Comparison of ENCODE assay signal across 14 cellular contexts in genomic region chr16:27407158-27407557, GRCh38. TPM values are rescaled to one million over a fixed set of nuclear protein-coding genes. Genes with fewer than 3 reads are reported as not detected.
DNase-seq lines count a peak whose midpoint lies in the region; ATAC-seq and TF ChIP-seq lines count a peak whose summit lies in the region.
"Had no signal": no experiment of that assay in that cellular context is flagged by ENCODE, and none has a peak within 500 bp of the region (broad histone marks: within the 10 kb centered on the region; RNA-seq: fewer than 3 reads in every experiment).

No MANE protein-coding gene starts in this region.

- H3K9me2 ChIP-seq in GM23248 (ENCODE audit: insufficient read depth), result no peaks in the 10 kb centered on the region

- H3K4me1 ChIP-seq in CD8-positive, alpha-beta T cell (ENCODE audit: insufficient read depth, low read length), result peaks cover 63% of the 10 kb centered on the region
- H3K4me1 ChIP-seq in GM23248 (ENCODE audit: insufficient read depth), result peaks cover 21% of the 10 kb centered on the region
- H3K4me1 ChIP-seq in naive thymus-derived CD4-positive, alpha-beta T cell (ENCODE audit: control insufficient read depth in 2 of 2, insufficient read depth in 2 of 2, low read length in 2 of 2), result peaks cover 56 to 57% of the 10 kb centered on the region in 2 donors
- H3K4me1 ChIP-seq: parathyroid adenoma had no signal

- no peaks in the 10 kb centered on the region for H3K27me3 Mint-ChIP-seq in CD8-positive, alpha-beta T cell (ENCODE audit: low read depth)
- no peaks in the 10 kb centered on the region for H3K27me3 Mint-ChIP-seq in activated T-helper 1 cell treated with anti-CD3 and anti-CD28 coated beads, Interleukin-12 subunit alpha, Interleukin-12 subunit beta, Interleukin-2, Interleukin-4 antibody, amounts not matched to agents 30 ng/mL and 10 ng/mL and 1 ng/mL, durations not matched to agents 14 hours and 24 hours and 36 hours (ENCODE audit: insufficient read depth)
- no peaks in the 10 kb centered on the region for H3K27me3 Mint-ChIP-seq in naive thymus-derived CD4-positive, alpha-beta T cell

- in situ Hi-C loops in GM23248 (cut with MboI), result no loop called here

- peak; percentile 19 for ATAC-seq in CD8-positive, alpha-beta T cell
- ATAC-seq in naive thymus-derived CD4-positive, alpha-beta T cell, result peak; percentile 53
- no peak for ATAC-seq in omental fat pad (ENCODE audit: low FRiP score)
- ATAC-seq: WTC11 had no signal

- WGBS in GM23248 (ENCODE audit: low coverage in 1 of 2, low lambda C conversion rate in 2 of 2, missing lambda C conversion rate in 2 of 2), 2 experiments, result 96 to 97% methylated on average over 4 of the region's 4 CpGs

- peaks cover 6% of the 10 kb centered on the region for H3K36me3 ChIP-seq in CD8-positive, alpha-beta T cell (ENCODE audit: insufficient read depth, low read length)
- H3K36me3 ChIP-seq in GM23248 (ENCODE audit: low read depth), result no peaks in the 10 kb centered on the region
- H3K36me3 ChIP-seq in naive thymus-derived CD4-positive, alpha-beta T cell (ENCODE audit: control insufficient read depth in 2 of 3, insufficient read depth in 3 of 3, low read length in 3 of 3), result peaks cover 0 to 6% (median 0%) of the 10 kb centered on the region in 3 experiments
- H3K36me3 ChIP-seq in WERI-Rb-1, result no peaks in the 10 kb centered on the region

- DNase-seq in CD8-positive, alpha-beta T cell, result no peak
- DNase-seq in GM23248 (no peak), NCI-H2227 (lab: John Stamatoyannopoulos, UW; ENCODE audit: unreplicated experiment) (no peak), omental fat pad (ENCODE audit: low spot score) (no peak), WERI-Rb-1 (no peak)
- DNase-seq in activated T-helper 1 cell treated with anti-CD3 and anti-CD28 coated beads, Interleukin-12 subunit alpha, Interleukin-12 subunit beta, Interleukin-2, Interleukin-4 antibody, amounts not matched to agents 30 ng/mL and 10 ng/mL and 1 ng/mL, durations not matched to agents 14 hours and 24 hours and 36 hours (ENCODE audit: low spot score), result no peak
- DNase-seq in naive thymus-derived CD4-positive, alpha-beta T cell, result peak in 6 of 9 donors; percentile 36 to 63 (median 57)
- DNase-seq in activated CD8-positive, alpha-beta memory T cell treated with anti-CD3 and anti-CD28 coated beads, Interleukin-2, amount 50 U/mL, for 4 hours, result no peak
- DNase-seq: DMS79 treated with DMSO at 0.1 percent for 48 hours, hypothalamus, NCI-H1930, NCI-H526 had no signal

- intact Hi-C loops in CD8-positive, alpha-beta T cell (cut with DNase I, micrococcal nuclease), result no loop called here
- intact Hi-C loops in activated T-helper 1 cell treated with anti-CD3 and anti-CD28 coated beads, Interleukin-12 subunit alpha, Interleukin-12 subunit beta, Interleukin-2, Interleukin-4 antibody, amounts not matched to agents 30 ng/mL and 10 ng/mL and 1 ng/mL, durations not matched to agents 14 hours and 24 hours and 36 hours (cut with micrococcal nuclease), result loop anchor here (5.0 kb wide), 1 partner anchor 155 kb away; no protein-coding TSS in a partner anchor
- intact Hi-C loops in naive thymus-derived CD4-positive, alpha-beta T cell (cut with micrococcal nuclease), result loop anchor here (1.0 to 2.0 kb wide), 3 partner anchors 8 to 50 kb away; no protein-coding TSS in a partner anchor

- H2AFZ ChIP-seq in GM23248, result no peak overlapping the region
- H2AFZ ChIP-seq: parathyroid adenoma had no signal

- peak overlapping the region; percentile 44; the same call in 1 of the 2 replicates for H3K9ac ChIP-seq in GM23248
- H3K9ac ChIP-seq: parathyroid adenoma had no signal

- peaks cover 13% of the 10 kb centered on the region; the same call in 1 of the 2 replicates for H3F3A ChIP-seq in GM23248 (ENCODE audit: insufficient read depth)

- peaks cover 6% of the 10 kb centered on the region for H3K9me3 Mint-ChIP-seq in CD8-positive, alpha-beta T cell
- H3K9me3 Mint-ChIP-seq in activated T-helper 1 cell treated with anti-CD3 and anti-CD28 coated beads, Interleukin-12 subunit alpha, Interleukin-12 subunit beta, Interleukin-2, Interleukin-4 antibody, amounts not matched to agents 30 ng/mL and 10 ng/mL and 1 ng/mL, durations not matched to agents 14 hours and 24 hours and 36 hours, result peaks cover 6% of the 10 kb centered on the region
- H3K9me3 Mint-ChIP-seq in naive thymus-derived CD4-positive, alpha-beta T cell, result peaks cover 0 to 7% (median 4%) of the 10 kb centered on the region in 11 donors

- H3K27ac ChIP-seq in CD8-positive, alpha-beta T cell (ENCODE audit: low read depth, low read length), result peak overlapping the region; percentile 9
- H3K27ac ChIP-seq in GM23248 (peak overlapping the region; percentile 78), WERI-Rb-1 (no peak overlapping the region)
- peak overlapping the region; percentile 91 for H3K27ac ChIP-seq in naive thymus-derived CD4-positive, alpha-beta T cell (ENCODE audit: low read depth, low read length)
- H3K27ac ChIP-seq: parathyroid adenoma had no signal

- TF ChIP-seq CTCF in CD8-positive, alpha-beta T cell (IDR thresholded peaks at IDR 0.05), result no peak
- TF ChIP-seq CTCF in omental fat pad (IDR thresholded peaks at IDR 0.05) (no peak), WERI-Rb-1 (IDR thresholded peaks at IDR 0.05; ENCODE audit: low read depth, low read length) (no peak)

- peak overlapping the region; percentile 91 for H3K27ac Mint-ChIP-seq in CD8-positive, alpha-beta T cell
- peak overlapping the region; percentile 100 for H3K27ac Mint-ChIP-seq in activated T-helper 1 cell treated with anti-CD3 and anti-CD28 coated beads, Interleukin-12 subunit alpha, Interleukin-12 subunit beta, Interleukin-2, Interleukin-4 antibody, amounts not matched to agents 30 ng/mL and 10 ng/mL and 1 ng/mL, durations not matched to agents 14 hours and 24 hours and 36 hours
- peak overlapping the region; percentile 88 to 99 (median 97) for H3K27ac Mint-ChIP-seq in naive thymus-derived CD4-positive, alpha-beta T cell
- H3K27ac Mint-ChIP-seq: WTC11 had no signal

- no peaks in the 10 kb centered on the region for H4K20me1 ChIP-seq in GM23248 (ENCODE audit: insufficient read depth)

- no peaks in the 10 kb centered on the region for H3K79me2 ChIP-seq in GM23248 (ENCODE audit: insufficient read depth)
- H3K79me2 ChIP-seq: parathyroid adenoma had no signal

- peak overlapping the region; percentile 42 for H3K4me3 ChIP-seq in CD8-positive, alpha-beta T cell (ENCODE audit: low read depth, low read length)
- H3K4me3 ChIP-seq in GM23248 (no peak overlapping the region), WERI-Rb-1 (ENCODE audit: low read depth, low read length) (no peak overlapping the region)
- H3K4me3 ChIP-seq in naive thymus-derived CD4-positive, alpha-beta T cell (ENCODE audit: low read length), result peak overlapping the region; percentile 45

- H3K4me1 Mint-ChIP-seq in CD8-positive, alpha-beta T cell (ENCODE audit: low read depth), result peaks cover 82% of the 10 kb centered on the region
- H3K4me1 Mint-ChIP-seq in activated T-helper 1 cell treated with anti-CD3 and anti-CD28 coated beads, Interleukin-12 subunit alpha, Interleukin-12 subunit beta, Interleukin-2, Interleukin-4 antibody, amounts not matched to agents 30 ng/mL and 10 ng/mL and 1 ng/mL, durations not matched to agents 14 hours and 24 hours and 36 hours (ENCODE audit: low read depth), result peaks cover 75% of the 10 kb centered on the region
- peaks cover 53 to 94% (median 87%) of the 10 kb centered on the region in 7 donors for H3K4me1 Mint-ChIP-seq in naive thymus-derived CD4-positive, alpha-beta T cell

- POLR2A ChIA-PET in CD8-positive, alpha-beta T cell (lab: Charles Lee), result interaction anchor here (0.5 to 10.4 kb wide), 13 partner anchors 9 to 837 kb away, joined by 3 to 76 read pairs (median 5); no protein-coding TSS in a partner anchor
- POLR2A ChIA-PET in naive thymus-derived CD4-positive, alpha-beta T cell (lab: Charles Lee), result interaction anchor here (0.6 to 8.6 kb wide), 18 partner anchors 20 to 237 kb away, joined by 3 to 63 read pairs (median 4); partner anchors contain the start of gene KDM8

- no peaks in the 10 kb centered on the region for H3K27me3 ChIP-seq in CD8-positive, alpha-beta T cell (ENCODE audit: insufficient read depth, low read length)
- H3K27me3 ChIP-seq in GM23248 (replicated peaks; ENCODE audit: insufficient read depth) (no peaks in the 10 kb centered on the region), WERI-Rb-1 (ENCODE audit: insufficient read depth, low read depth, severe bottlenecking) (no peaks in the 10 kb centered on the region)
- no peaks in the 10 kb centered on the region for H3K27me3 ChIP-seq in naive thymus-derived CD4-positive, alpha-beta T cell (ENCODE audit: control insufficient read depth in 2 of 2, insufficient read depth in 2 of 2, low read length in 2 of 2)

- H3K36me3 Mint-ChIP-seq in CD8-positive, alpha-beta T cell, result peaks cover 68% of the 10 kb centered on the region
- peaks cover 76% of the 10 kb centered on the region for H3K36me3 Mint-ChIP-seq in activated T-helper 1 cell treated with anti-CD3 and anti-CD28 coated beads, Interleukin-12 subunit alpha, Interleukin-12 subunit beta, Interleukin-2, Interleukin-4 antibody, amounts not matched to agents 30 ng/mL and 10 ng/mL and 1 ng/mL, durations not matched to agents 14 hours and 24 hours and 36 hours (ENCODE audit: low read depth)
- peaks cover 11 to 51% (median 26%) of the 10 kb centered on the region in 5 donors for H3K36me3 Mint-ChIP-seq in naive thymus-derived CD4-positive, alpha-beta T cell

- peak overlapping the region; percentile 97 for H3K4me3 Mint-ChIP-seq in CD8-positive, alpha-beta T cell
- H3K4me3 Mint-ChIP-seq in activated T-helper 1 cell treated with anti-CD3 and anti-CD28 coated beads, Interleukin-12 subunit alpha, Interleukin-12 subunit beta, Interleukin-2, Interleukin-4 antibody, amounts not matched to agents 30 ng/mL and 10 ng/mL and 1 ng/mL, durations not matched to agents 14 hours and 24 hours and 36 hours, result peak overlapping the region; percentile 100
- H3K4me3 Mint-ChIP-seq in naive thymus-derived CD4-positive, alpha-beta T cell, result peak overlapping the region; percentile 76 to 99 (median 94)
- H3K4me3 Mint-ChIP-seq: WTC11 had no signal

- CTCF ChIA-PET in CD8-positive, alpha-beta T cell (lab: Charles Lee), result interaction anchor here (0.9 to 4.1 kb wide), 13 partner anchors 29 to 172 kb away, joined by 3 to 22 read pairs (median 4); no protein-coding TSS in a partner anchor
- CTCF ChIA-PET in naive thymus-derived CD4-positive, alpha-beta T cell (lab: Charles Lee), result interaction anchor here (0.9 to 1.9 kb wide), 6 partner anchors 20 to 228 kb away, joined by 3 to 9 read pairs (median 3); no protein-coding TSS in a partner anchor

- H3K4me2 ChIP-seq in GM23248 (ENCODE audit: unreplicated experiment), result no peak overlapping the region

- H3K9me3 ChIP-seq in CD8-positive, alpha-beta T cell (ENCODE audit: low read length), result no peaks in the 10 kb centered on the region
- H3K9me3 ChIP-seq in GM23248 (ENCODE audit: low read depth) (no peaks in the 10 kb centered on the region), WERI-Rb-1 (ENCODE audit: severe bottlenecking) (no peaks in the 10 kb centered on the region)
- no peaks in the 10 kb centered on the region for H3K9me3 ChIP-seq in naive thymus-derived CD4-positive, alpha-beta T cell (ENCODE audit: control insufficient read depth in 2 of 3, low read length in 3 of 3)

RNA-seq across cellular contexts. Expression of gene IL21R, which starts 5.2 kb away (rescaled TPM):
- 100 to 1,000 TPM; 113 to 121 TPM for total RNA-seq in CD8-positive, alpha-beta T cell
- 0.76 and 1.5 TPM in 2 replicates for total RNA-seq in GM23248 (2014; rRNA removed; shearing (Covaris generic))
- 0.90 and 1.2 TPM in 2 replicates for polyA plus RNA-seq in GM23248 (2016; fragmentation: Nextera tagmentation; extraction: Ambion mirVana)
- 101 and 104 TPM in 2 replicates for total RNA-seq in activated T-helper 1 cell treated with anti-CD3 and anti-CD28 coated beads, Interleukin-12 subunit alpha, Interleukin-12 subunit beta, Interleukin-2, Interleukin-4 antibody, amounts not matched to agents 30 ng/mL and 10 ng/mL and 1 ng/mL, durations not matched to agents 14 hours and 24 hours and 36 hours
- total RNA-seq in naive thymus-derived CD4-positive, alpha-beta T cell, result 10 to 100 TPM; 24.6 to 40.9 (median 31.4) TPM
- polyA plus RNA-seq in naive thymus-derived CD4-positive, alpha-beta T cell, result 10 to 100 TPM; 37.1 to 52.1 TPM
- 1 to 10 TPM in 1 of 4 donors, under 1 TPM in 2, not detected in 1; 0.19 to 1.3 (median 0.25) TPM for total RNA-seq in omental fat pad

Comparison
In these comparisons a context has a peak if more than half of its experiments do, and no peak if none do; other contexts are left out.
1. DNase-seq: peak in naive thymus-derived CD4-positive, alpha-beta T cell (6 of 9); none in CD8-positive, alpha-beta T cell (0 of 7), GM23248 (single experiment), activated T-helper 1 cell treated with anti-CD3 and anti-CD28 coated beads, Interleukin-12 subunit alpha, Interleukin-12 subunit beta, Interleukin-2, Interleukin-4 antibody, amounts not matched to agents 30 ng/mL and 10 ng/mL and 1 ng/mL, durations not matched to agents 14 hours and 24 hours and 36 hours (single experiment), NCI-H2227 (single experiment), activated CD8-positive, alpha-beta memory T cell treated with anti-CD3 and anti-CD28 coated beads, Interleukin-2, amount 50 U/mL, for 4 hours (single experiment), omental fat pad (single experiment) and WERI-Rb-1 (single experiment).
2. H3K4me3 ChIP-seq: peak in CD8-positive, alpha-beta T cell (single experiment) and naive thymus-derived CD4-positive, alpha-beta T cell (single experiment); none in GM23248 (single experiment) and WERI-Rb-1 (single experiment).
3. RNA of gene IL21R, which starts 5.2 kb away (total RNA-seq): 113 to 121 TPM in CD8-positive, alpha-beta T cell, 101 to 104 TPM in activated T-helper 1 cell treated with anti-CD3 and anti-CD28 coated beads, Interleukin-12 subunit alpha, Interleukin-12 subunit beta, Interleukin-2, Interleukin-4 antibody, amounts not matched to agents 30 ng/mL and 10 ng/mL and 1 ng/mL, durations not matched to agents 14 hours and 24 hours and 36 hours and 24.6 to 40.9 TPM in naive thymus-derived CD4-positive, alpha-beta T cell; 0.76 to 1.5 TPM in GM23248 and 0.19 to 1.3 TPM in omental fat pad; every median in the first group is over 10 times any median in the second.
4. intact Hi-C loops: an anchor here in activated T-helper 1 cell treated with anti-CD3 and anti-CD28 coated beads, Interleukin-12 subunit alpha, Interleukin-12 subunit beta, Interleukin-2, Interleukin-4 antibody, amounts not matched to agents 30 ng/mL and 10 ng/mL and 1 ng/mL, durations not matched to agents 14 hours and 24 hours and 36 hours (5.0 kb wide) and naive thymus-derived CD4-positive, alpha-beta T cell (1.0 to 2.0 kb wide); none called in CD8-positive, alpha-beta T cell.
5. Peak in every context shown above with its lines, with median percentiles within 50 percentile points of each other: H3K27ac Mint-ChIP-seq and H3K4me3 Mint-ChIP-seq.